In the genomic region with DNA sequence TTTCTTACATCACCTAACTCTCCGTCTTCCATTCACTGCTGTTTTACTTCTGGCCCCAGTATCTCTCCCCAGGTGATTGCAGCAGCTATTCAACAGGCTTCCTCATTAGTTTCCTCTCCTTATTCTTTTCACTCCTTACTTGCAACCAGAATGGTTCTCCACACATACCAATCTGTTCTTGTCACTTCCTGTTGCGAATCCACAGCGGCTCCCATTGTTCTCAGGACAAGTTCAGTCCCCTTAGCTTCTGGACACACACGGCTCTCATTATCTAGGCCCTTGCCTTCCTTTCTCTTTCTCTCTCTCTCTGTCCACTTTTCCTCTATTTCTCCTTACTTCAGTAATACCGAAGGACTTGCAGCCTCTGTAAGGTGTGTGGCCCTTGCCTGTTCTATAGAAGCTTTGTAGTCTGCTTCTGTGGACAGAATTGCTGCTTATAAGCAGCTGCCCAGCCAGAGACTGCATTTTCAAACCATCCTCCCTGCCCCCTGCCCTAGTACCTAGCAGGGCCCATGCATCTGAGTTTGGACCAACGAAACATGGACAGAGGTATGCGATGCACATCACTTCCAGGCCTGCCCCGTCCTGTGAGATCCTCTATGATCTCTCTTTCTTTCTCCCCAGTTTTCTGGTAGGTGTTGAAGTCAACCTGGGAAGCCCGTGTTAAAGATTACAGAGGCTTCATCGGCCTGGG, we compare ENCODE assay signal across 1 cellular context.
TF ChIP-seq lines count a peak whose summit lies in the region.

No MANE protein-coding gene starts in this region.

TF ChIP-seq in endothelial cell of umbilical vein, 7 proteins besides CTCF, POLR2A, EP300 and RAD21 (continued from another document):
- peak; percentile 43 for TF ChIP-seq POLR2AphosphoS5 (IDR thresholded peaks at IDR 0.05; ENCODE audit: insufficient read depth, low read depth, low read length)
- TF ChIP-seq MYC (IDR thresholded peaks at IDR 0.05; ENCODE audit: low read depth, low read length), result no peak
- peak; percentile 87 for TF ChIP-seq JUN (IDR thresholded peaks at IDR 0.05; ENCODE audit: borderline replicate concordance, insufficient read depth, insufficient read length, low read depth)
- TF ChIP-seq, protein P1, sequence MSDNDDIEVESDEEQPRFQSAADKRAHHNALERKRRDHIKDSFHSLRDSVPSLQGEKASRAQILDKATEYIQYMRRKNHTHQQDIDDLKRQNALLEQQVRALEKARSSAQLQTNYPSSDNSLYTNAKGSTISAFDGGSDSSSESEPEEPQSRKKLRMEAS (IDR thresholded peaks at IDR 0.05; ENCODE audit: insufficient read depth, insufficient read length), result no peak
- no peak for TF ChIP-seq GATA2 (IDR thresholded peaks at IDR 0.05; ENCODE audit: insufficient read depth, insufficient read length, low read depth, low read length)
